In the genomic region with DNA sequence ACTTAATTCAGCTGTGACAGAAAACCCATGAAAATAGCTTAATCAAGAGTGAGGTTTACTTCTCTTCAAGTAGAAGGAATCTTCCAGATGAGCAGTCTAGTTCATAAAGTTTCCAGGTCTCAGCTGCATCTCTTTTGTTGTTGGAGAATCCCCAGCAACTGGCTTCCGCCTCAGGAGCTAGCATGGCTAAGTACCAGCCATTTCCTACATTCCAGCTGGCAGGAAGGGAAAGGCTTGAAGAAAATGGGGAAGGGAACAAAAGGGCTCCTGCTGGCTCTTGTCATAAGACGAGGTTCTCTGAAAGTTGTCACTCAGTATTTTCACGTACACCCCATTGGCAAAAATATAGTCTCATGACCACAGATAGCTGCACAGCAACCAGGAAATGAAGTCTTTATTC, we compare ENCODE assay signal across 29 cellular contexts. TPM values are rescaled to one million over a fixed set of nuclear protein-coding genes. Genes with fewer than 3 reads are reported as not detected.
"Had no signal": no experiment of that assay in that cellular context is flagged by ENCODE, and none has a peak within 500 bp of the region (broad histone marks: within the 10 kb centered on the region; RNA-seq: fewer than 3 reads in every experiment).

No MANE protein-coding gene starts in this region.

- H3K27me3 ChIP-seq: adrenal gland, brain microvascular endothelial cell, heart left ventricle, left lung, neutrophil, right lobe of liver, suprapubic skin, upper lobe of right lung had no signal

- H3K4me3 ChIP-seq: adrenal gland, coronary artery, heart left ventricle, left lung, lung, mucosa of descending colon, right lobe of liver, skin epidermis, suprapubic skin, tibial artery, upper lobe of right lung had no signal

- H3K4me1 ChIP-seq: adrenal gland, heart left ventricle, left lung, right lobe of liver, tibial artery, upper lobe of right lung had no signal

- H3K36me3 ChIP-seq: adrenal gland, brain microvascular endothelial cell, heart left ventricle, left lung, neutrophil, right lobe of liver, suprapubic skin, tibial artery, upper lobe of right lung, WERI-Rb-1 had no signal

- H3K27ac ChIP-seq: adrenal gland, brain microvascular endothelial cell, coronary artery, heart left ventricle, left lung, neutrophil, right lobe of liver, skin epidermis, suprapubic skin, tibial artery, upper lobe of right lung, WERI-Rb-1 had no signal

- ATAC-seq: effector memory CD8-positive, alpha-beta T cell; heart left ventricle; left lung; mucosa of descending colon; natural killer cell treated with Interleukin-12 subunit alpha and Interleukin-12 subunit beta and Interleukin-15 and Interleukin-18, amount 100 ng/mL, for 72 hours; right lobe of liver; upper lobe of right lung had no signal

- DNase-seq: activated CD4-positive, alpha-beta memory T cell treated with anti-CD3 and anti-CD28 coated beads for 36 hours; activated CD4-positive, alpha-beta T cell treated with anti-CD3 and anti-CD28 coated beads, Interleukin-2, amount 10 ng/mL, durations not matched to agents 24 days and 14 days; activated CD4-positive, CD25-positive, alpha-beta regulatory T cell treated with anti-CD3 and anti-CD28 coated beads, Interleukin-2, amount 50 U/mL, for 72 hours; activated CD8-positive, alpha-beta memory T cell treated with anti-CD3 and anti-CD28 coated beads, Interleukin-2, amount 50 U/mL, for 4 hours; activated effector memory CD4-positive, alpha-beta T cell treated with anti-CD3 and anti-CD28 coated beads, Interleukin-2, amount 50 U/mL, for 16 hours; activated naive CD4-positive, alpha-beta T cell treated with anti-CD3 and anti-CD28 coated beads for 36 hours; activated naive CD8-positive, alpha-beta T cell treated with anti-CD3 and anti-CD28 coated beads for 36 hours; activated T-cell treated with anti-CD3 and anti-CD28 coated beads, Interleukin-2, amount 50 U/mL, for 1 hour; adrenal gland; aorta; brain microvascular endothelial cell; effector memory CD8-positive, alpha-beta T cell; foreskin fibroblast; heart left ventricle; hypothalamus; left lung; mucosa of descending colon; right lobe of liver; stimulated activated naive CD4-positive, alpha-beta T cell; T-helper 9 cell; tibial artery; upper lobe of right lung; WERI-Rb-1 had no signal

- H3K9me3 ChIP-seq: adrenal gland, heart left ventricle, left lung, mucosa of descending colon, neutrophil, right lobe of liver, suprapubic skin, tibial artery, upper lobe of right lung had no signal

RNA-seq across cellular contexts. Expression of a gene that starts 27.3 kb away (rescaled TPM):
- total RNA-seq: activated CD4-positive, alpha-beta T cell treated with anti-CD3 and anti-CD28 coated beads, Interleukin-2, amount 10 ng/mL, durations not matched to agents 24 days and 14 days; natural killer cell treated with Interleukin-12 subunit alpha and Interleukin-12 subunit beta and Interleukin-15 and Interleukin-18, amount 100 ng/mL, for 72 hours had no signal
